Comparison of ENCODE assay signal across 11 cellular contexts in the genomic region with DNA sequence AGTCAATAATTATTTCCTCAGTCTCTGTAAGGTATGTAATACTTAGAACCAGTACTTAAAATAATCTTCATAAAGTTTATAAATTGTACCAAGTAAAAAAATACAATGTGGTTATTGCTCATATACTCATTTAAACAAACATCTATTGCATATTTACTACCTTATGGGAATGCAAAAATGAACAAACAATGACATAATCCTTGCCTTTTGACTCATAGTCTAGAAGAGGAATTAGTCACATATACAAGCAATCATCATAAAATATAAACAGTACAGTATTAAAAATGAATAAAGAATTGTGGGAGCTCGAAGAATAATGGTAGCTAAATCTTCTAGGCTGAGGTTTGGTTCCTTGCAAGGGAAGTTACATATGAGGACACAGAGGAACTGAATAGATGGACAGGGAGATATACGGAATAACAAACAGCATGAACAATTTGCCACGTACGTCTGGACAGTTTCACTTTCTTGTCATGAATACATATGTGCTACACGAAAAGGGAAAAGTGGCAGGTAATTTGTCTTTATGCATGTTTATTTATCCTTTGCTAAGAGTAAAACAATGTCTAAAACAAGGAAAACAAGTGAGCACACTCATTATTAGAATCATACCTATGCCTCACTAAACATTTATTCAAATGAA. TPM values are rescaled to one million over a fixed set of nuclear protein-coding genes. Genes with fewer than 3 reads are reported as not detected.
DNase-seq lines count a peak whose midpoint lies in the region; ATAC-seq, FAIRE-seq and TF ChIP-seq lines count a peak whose summit lies in the region.
"Had no signal": no experiment of that assay in that cellular context is flagged by ENCODE, and none has a peak within 500 bp of the region (broad histone marks: within the 10 kb centered on the region; RNA-seq: fewer than 3 reads in every experiment).

No MANE protein-coding gene starts in this region.

- POLR2A ChIA-PET in endothelial cell of umbilical vein (lab: Charles Lee) = no interaction called here

- dilution Hi-C loops in endothelial cell of umbilical vein (cut with MboI; ENCODE audit: extremely low pct_ligation_motif_present, low sequenced_read_pairs) = no loop called here

- no peaks in the 10 kb centered on the region for H3K79me2 ChIP-seq in endothelial cell of umbilical vein (ENCODE audit: control insufficient read depth, insufficient read depth, low read length)

- DNase-seq in AG08395 (ENCODE audit: low spot score) = peak; percentile 9
- peak; percentile 52 for DNase-seq in LHCN-M2 (ENCODE audit: low read depth)
- DNase-seq in endothelial cell of umbilical vein (ENCODE audit: low read depth, low spot score) = peak; percentile 47
- DNase-seq in NOMO-1 treated with DMSO at 0.1 percent for 48 hours (lab: John Stamatoyannopoulos, UW; ENCODE audit: unreplicated experiment) = no peak
- DNase-seq in lower leg skin (ENCODE audit: low spot score in 2 of 2) = no peak
- DNase-seq in CD1c-positive myeloid dendritic cell (ENCODE audit: extremely low spot score) = no peak
- DNase-seq in NCI-H2107 (lab: John Stamatoyannopoulos, UW) = no peak
- DNase-seq: AML-193, DMS153, NCI-H226 had no signal

- 57 to 68% methylated on average over 5 of the region's 5 CpGs for WGBS in lower leg skin, 2 donors

- no peaks in the 10 kb centered on the region for H3K4me1 ChIP-seq in endothelial cell of umbilical vein (ENCODE audit: control insufficient read depth, extremely low read depth, insufficient read depth, low read length)

- intact Hi-C loops in endothelial cell of umbilical vein (cut with micrococcal nuclease) = no loop called here
- intact Hi-C loops in lower leg skin (cut with DNase I; ENCODE audit: low total_unique reads) = no loop called here

- H3K4me3 ChIP-seq in endothelial cell of umbilical vein (replicated peaks in 1 of 3; ENCODE audit: insufficient read depth in 1 of 3, low read depth in 1 of 3, low read length in 3 of 3) = peak overlapping the region in 1 of 3 experiments; percentile 15
- no peak overlapping the region for H3K4me3 ChIP-seq in lower leg skin (ENCODE audit: low read depth, poor library complexity, severe bottlenecking)

- FAIRE-seq in endothelial cell of umbilical vein (lab: Jason Lieb, UNC) = no peak

- TF ChIP-seq POLR2A in endothelial cell of umbilical vein (IDR thresholded peaks at IDR 0.05; ENCODE audit: low read depth, low read length) (no peak), lower leg skin (IDR thresholded peaks at IDR 0.05) (no peak)

- ATAC-seq in GM18868 (IDR thresholded peaks at IDR 0.05; ENCODE audit: unreplicated experiment) = peak; percentile 86

- BruUV-seq in endothelial cell of umbilical vein (replicated peaks; lab: Mats Ljungman, UMichigan) = no TSS peak

- peaks cover 0 to 3% of the 10 kb centered on the region in 2 experiments for H3K36me3 ChIP-seq in endothelial cell of umbilical vein (ENCODE audit: control insufficient read depth in 2 of 2, extremely low read depth in 1 of 2, insufficient read depth in 2 of 2, low read length in 2 of 2)

- no peaks in the 10 kb centered on the region for H4K20me1 ChIP-seq in endothelial cell of umbilical vein (replicated peaks; ENCODE audit: control insufficient read depth, extremely low read depth, insufficient read depth, low read length)

- no peak overlapping the region for H2AFZ ChIP-seq in endothelial cell of umbilical vein (ENCODE audit: low read depth, low read length)

- H3K4me2 ChIP-seq in endothelial cell of umbilical vein (ENCODE audit: insufficient read depth, low read length) = peak overlapping the region; percentile 34

- H3K9me1 ChIP-seq in endothelial cell of umbilical vein (replicated peaks; ENCODE audit: control insufficient read depth, extremely low read depth, insufficient read depth, low read length) = no peaks in the 10 kb centered on the region

- no peak for TF ChIP-seq CTCF in endothelial cell of umbilical vein (IDR thresholded peaks at IDR 0.05; ENCODE audit: extremely low read depth in 1 of 2, insufficient read depth in 1 of 2, low read depth in 1 of 2, low read length in 2 of 2)
- TF ChIP-seq CTCF in lower leg skin (IDR thresholded peaks at IDR 0.05) = no peak

- no peak overlapping the region for H3K27ac ChIP-seq in endothelial cell of umbilical vein (ENCODE audit: insufficient read depth, low read depth, low read length)

- CTCF ChIA-PET in endothelial cell of umbilical vein (lab: Charles Lee) = interaction anchor here (2.6 kb wide), 1 partner anchor 18 kb away, joined by 8 read pairs; a partner anchor contains a TSS

- H3K9ac ChIP-seq in endothelial cell of umbilical vein (replicated peaks; ENCODE audit: extremely low read depth, insufficient read depth, low read length) = peak overlapping the region; percentile 23

- H3K27me3 ChIP-seq in endothelial cell of umbilical vein (ENCODE audit: control insufficient read depth in 2 of 2, insufficient read depth in 2 of 2, low read length in 2 of 2) = no peaks in the 10 kb centered on the region

- peaks cover 2% of the 10 kb centered on the region for H3K9me3 ChIP-seq in endothelial cell of umbilical vein (replicated peaks; ENCODE audit: control insufficient read depth, insufficient read depth, low read length)

TF ChIP-seq in endothelial cell of umbilical vein, 7 proteins besides CTCF, POLR2A, EP300 and RAD21:
- no peak for TF ChIP-seq EZH2 (IDR thresholded peaks at IDR 0.05; ENCODE audit: borderline replicate concordance, low read depth, low read length, severe bottlenecking)
- TF ChIP-seq JUN (IDR thresholded peaks at IDR 0.05; ENCODE audit: borderline replicate concordance, insufficient read depth, insufficient read length, low read depth) = peak; percentile 12

RNA-seq across cellular contexts. Expression of a gene that starts 17.2 kb away (rescaled TPM):
- total RNA-seq in LHCN-M2 (2014; rRNA removed) (0.19 and 0.23 TPM in 2 replicates), endothelial cell of umbilical vein (0.71 and 0.76 TPM in 2 replicates), lower leg skin (under 1 TPM in 3 of 4 donors, not detected in 1; 0.05 to 0.13 (median 0.11) TPM)
- 0.06 TPM for polyA plus RNA-seq in LHCN-M2 (2012)
- 0.30 and 0.39 TPM in 2 replicates for polyA plus RNA-seq in endothelial cell of umbilical vein
- polyA plus RNA-seq in endothelial cell of umbilical vein (2011; cell fraction: cytosol; rRNA removed) = 0.09 and 0.18 TPM in 2 replicates
- polyA plus RNA-seq in endothelial cell of umbilical vein (2011; cell fraction: nucleus; rRNA removed) = 2.4 and 2.8 TPM in 2 replicates
- 0.16 and 0.24 TPM in 2 replicates for polyA plus RNA-seq in endothelial cell of umbilical vein (2012)
- polyA minus RNA-seq in endothelial cell of umbilical vein = 1.5 and 1.6 TPM in 2 replicates
- polyA minus RNA-seq in endothelial cell of umbilical vein (2011; cell fraction: cytosol; rRNA and poly(A)+ RNA removed) = not detected
- 5.6 and 8.0 TPM in 2 replicates for polyA minus RNA-seq in endothelial cell of umbilical vein (2011; cell fraction: nucleus; rRNA and poly(A)+ RNA removed)

Comparison
In these comparisons a context has a peak if more than half of its experiments do, and no peak if none do; other contexts are left out.
1. DNase-seq: peak in AG08395 (single experiment), LHCN-M2 (single experiment) and endothelial cell of umbilical vein (single experiment); none in NOMO-1 treated with DMSO at 0.1 percent for 48 hours (single experiment), lower leg skin (0 of 2), CD1c-positive myeloid dendritic cell (single experiment) and NCI-H2107 (single experiment).